Comparison of ENCODE assay signal across 11 cellular contexts in genomic region chr10:30813872-30814471, GRCh38.
A peak's percentile ranks its signal among the peaks of the same experiment; 100 is the strongest.
DNase-seq lines count a peak whose midpoint lies in the region; FAIRE-seq and TF ChIP-seq lines count a peak whose summit lies in the region.
"Had no signal": no experiment of that assay in that cellular context is flagged by ENCODE, and none has a peak within 500 bp of the region (broad histone marks: within the 10 kb centered on the region; RNA-seq: fewer than 3 reads in every experiment).

No MANE protein-coding gene starts in this region.

- H3K36me3 ChIP-seq in muscle layer of duodenum (ENCODE audit: control insufficient read depth in 1 of 2, insufficient read depth in 2 of 2, low read length in 2 of 2) (no peaks in the 10 kb centered on the region), trophoblast cell (ENCODE audit: control insufficient read depth in 1 of 2, insufficient read depth in 2 of 2, low read length in 2 of 2) (no peaks in the 10 kb centered on the region)
- H3K36me3 ChIP-seq: gastrocnemius medialis had no signal

- in situ Hi-C loops in astrocyte of the spinal cord (cut with HindIII; ENCODE audit: low sequenced_read_pairs) (no loop called here), GM13976 (cut with MboI; ENCODE audit: low sequenced_read_pairs, unreplicated experiment) (no loop called here)

- no peaks in the 10 kb centered on the region for H3K79me2 ChIP-seq in trophoblast cell (ENCODE audit: control insufficient read depth, insufficient read depth, low read length, poor library complexity)

- H3K4me2 ChIP-seq in trophoblast cell (ENCODE audit: low read length): no peak overlapping the region

- TF ChIP-seq CTCF in astrocyte of the spinal cord (IDR thresholded peaks at IDR 0.05; ENCODE audit: low read depth, low read length) (no peak), endothelial cell (IDR thresholded peaks at IDR 0.05; ENCODE audit: unreplicated experiment) (no peak), GM13976 (IDR thresholded peaks at IDR 0.05; ENCODE audit: borderline replicate concordance, control extremely low read depth, extremely low read depth, insufficient read depth, missing control alignments) (no peak)

- H2AFZ ChIP-seq in trophoblast cell (ENCODE audit: insufficient read depth, low read length, poor library complexity): no peak overlapping the region

- peaks cover 13% of the 10 kb centered on the region for H3K4me1 Mint-ChIP-seq in endothelial cell (ENCODE audit: unreplicated experiment)

- no peak overlapping the region for H4K91ac ChIP-seq in trophoblast cell (ENCODE audit: low read depth, low read length)

- H4K8ac ChIP-seq in trophoblast cell (ENCODE audit: low read depth, low read length): no peak overlapping the region

- H3K4me1 ChIP-seq in muscle layer of duodenum (ENCODE audit: control insufficient read depth in 1 of 2, insufficient read depth in 2 of 2, low read length in 2 of 2) (peaks cover 21 to 48% of the 10 kb centered on the region in 2 donors), trophoblast cell (ENCODE audit: control insufficient read depth in 1 of 2, insufficient read depth in 2 of 2, low read length in 2 of 2) (peaks cover 3 to 8% of the 10 kb centered on the region in 2 experiments)

- H3K18ac ChIP-seq in trophoblast cell (ENCODE audit: low read length): no peak overlapping the region

- no peak overlapping the region for H2BK5ac ChIP-seq in trophoblast cell (ENCODE audit: low read depth, low read length, poor library complexity)

- DNase-seq in DMS53 treated with DMSO at 0.1 percent for 48 hours (lab: John Stamatoyannopoulos, UW; ENCODE audit: unreplicated experiment) (peak; percentile 21), HTR-8/SVneo (ENCODE audit: insufficient read length, low spot score) (peak; percentile 41), astrocyte of the spinal cord (ENCODE audit: low read depth, low spot score) (peak; percentile 92), trophoblast cell (no peak), endothelial cell (ENCODE audit: low spot score) (no peak), GM13976 (ENCODE audit: low spot score) (no peak)
- DNase-seq: gastrocnemius medialis; NCI-H446; stimulated activated CD4-positive, alpha-beta T cell treated with anti-CD3 and anti-CD28 coated beads, Interleukin-2, amount 100 ng/mL, for 48 hours had no signal

- no peak overlapping the region for H3K23ac ChIP-seq in trophoblast cell (ENCODE audit: low read length)

- H3K9me3 Mint-ChIP-seq in endothelial cell (ENCODE audit: unreplicated experiment): no peaks in the 10 kb centered on the region

- H3K27ac Mint-ChIP-seq in endothelial cell (ENCODE audit: unreplicated experiment): no peak overlapping the region

- no peak overlapping the region for H3K4ac ChIP-seq in trophoblast cell (ENCODE audit: low read depth, low read length)

- no peak overlapping the region for H4K12ac ChIP-seq in trophoblast cell (ENCODE audit: low read depth, low read length)

- WGBS in trophoblast cell (ENCODE audit: extremely low coverage, insufficient coverage, insufficient read length): no CpG with 5 or more reads among the region's 1 CpG

- H3K36me3 Mint-ChIP-seq in endothelial cell (ENCODE audit: low read depth, unreplicated experiment): no peaks in the 10 kb centered on the region

- H3K14ac ChIP-seq in trophoblast cell (ENCODE audit: low read length): no peak overlapping the region

- H2BK120ac ChIP-seq in trophoblast cell (ENCODE audit: insufficient read depth, low read length, poor library complexity): no peak overlapping the region

- H3K4me3 ChIP-seq in astrocyte of the spinal cord (ENCODE audit: low read depth, low read length): no peak overlapping the region
- H3K4me3 ChIP-seq in muscle layer of duodenum (ENCODE audit: low read depth in 1 of 2, low read length in 2 of 2): no peak overlapping the region
- H3K4me3 ChIP-seq in trophoblast cell (ENCODE audit: low read depth, low read length): no peak overlapping the region
- H3K4me3 ChIP-seq: gastrocnemius medialis had no signal

- no peak overlapping the region for H3K4me3 Mint-ChIP-seq in endothelial cell (ENCODE audit: unreplicated experiment)

- no peak overlapping the region for H3K9ac ChIP-seq in trophoblast cell (ENCODE audit: low read length)

- no peaks in the 10 kb centered on the region for H3K9me3 ChIP-seq in muscle layer of duodenum (ENCODE audit: control insufficient read depth in 1 of 2, low read length in 2 of 2)
- peaks cover 5% of the 10 kb centered on the region for H3K9me3 ChIP-seq in trophoblast cell (ENCODE audit: insufficient read depth, low read depth, low read length)
- H3K9me3 ChIP-seq: gastrocnemius medialis had no signal

- H3K79me1 ChIP-seq in trophoblast cell (ENCODE audit: low read length): no peaks in the 10 kb centered on the region

- H2BK12ac ChIP-seq in trophoblast cell (ENCODE audit: low read length): no peak overlapping the region

- H3K27me3 Mint-ChIP-seq in endothelial cell (ENCODE audit: unreplicated experiment): peaks cover 2% of the 10 kb centered on the region

- no peaks in the 10 kb centered on the region for H3K27me3 ChIP-seq in muscle layer of duodenum (ENCODE audit: low read depth, low read length)
- H3K27me3 ChIP-seq in trophoblast cell (ENCODE audit: insufficient read depth, low read length): no peaks in the 10 kb centered on the region
- H3K27me3 ChIP-seq: gastrocnemius medialis had no signal

- H2AK5ac ChIP-seq in trophoblast cell (ENCODE audit: low read length): no peak overlapping the region

- H3K27ac ChIP-seq in muscle layer of duodenum (ENCODE audit: low read length) (peak overlapping the region; percentile 39), trophoblast cell (ENCODE audit: low read depth, low read length) (no peak overlapping the region)
- H3K27ac ChIP-seq: gastrocnemius medialis had no signal

- no peak for FAIRE-seq in HTR-8/SVneo (lab: Jason Lieb, UNC)
- FAIRE-seq: TTC549 had no signal

Comparison
In these comparisons a context has a peak if more than half of its experiments do, and no peak if none do; other contexts are left out.
1. DNase-seq: peak in DMS53 treated with DMSO at 0.1 percent for 48 hours (single experiment), HTR-8/SVneo (single experiment) and astrocyte of the spinal cord (single experiment); none in trophoblast cell (0 of 2), endothelial cell (single experiment) and GM13976 (single experiment).